ENCODE assay signal across 11 cellular contexts in genomic region chr1:24925082-24925779, GRCh38. TPM values are rescaled to one million over a fixed set of nuclear protein-coding genes. Genes with fewer than 3 reads are reported as not detected.
DNase-seq lines count a peak whose midpoint lies in the region; ATAC-seq, FAIRE-seq and TF ChIP-seq lines count a peak whose summit lies in the region.
"Had no signal": no experiment of that assay in that cellular context is flagged by ENCODE, and none has a peak within 500 bp of the region (broad histone marks: within the 10 kb centered on the region; RNA-seq: fewer than 3 reads in every experiment).

No MANE protein-coding gene starts in this region.

- in situ Hi-C loops in GM12878 (cut with MboI), result no loop called here

- H4K20me1 ChIP-seq in GM12878 (ENCODE audit: control insufficient read depth, insufficient read depth), result peaks cover 10% of the 10 kb centered on the region

- peak; percentile 98 for FAIRE-seq in GM18507 (lab: Jason Lieb, UNC)
- FAIRE-seq in GM12878 (lab: Jason Lieb, UNC), result peak; percentile 7
- FAIRE-seq: HTR-8/SVneo had no signal

- no peaks in the 10 kb centered on the region for H3K27me3 ChIP-seq in GM12878 (replicated peaks in 1 of 2; ENCODE audit: control insufficient read depth in 2 of 2, insufficient read depth in 2 of 2, low read length in 1 of 2)

- peak overlapping the region; percentile 93 for H3K4me2 ChIP-seq in GM12878 (ENCODE audit: control insufficient read depth, insufficient read depth)

- WGBS in GM12878 (ENCODE audit: insufficient coverage, insufficient replicate concordance, low lambda C conversion rate, missing lambda C conversion rate), result 0% methylated on average over 10 of the region's 10 CpGs

- no peak for TF ChIP-seq CTCF in GM12878 (IDR thresholded peaks at IDR 0.05 in 2 of 3, conservative IDR thresholded peaks at IDR 0.05 in 1 of 3; ENCODE audit: control insufficient read depth in 2 of 3, extremely low read depth in 1 of 3, insufficient read depth in 1 of 3, low read depth in 3 of 3, low read length in 3 of 3)

- H3K79me2 ChIP-seq in GM12878 (ENCODE audit: control insufficient read depth, insufficient read depth, low read length), result peaks cover 96% of the 10 kb centered on the region

- BruUV-seq in GM12878 (replicated peaks; lab: Mats Ljungman, UMichigan), result no TSS peak

- no peak for TF ChIP-seq RAD21 in GM12878 (IDR thresholded peaks at IDR 0.05; ENCODE audit: insufficient read depth, low read depth, low read length)

- H3K36me3 ChIP-seq in GM12878 (ENCODE audit: control insufficient read depth in 2 of 2, insufficient read depth in 2 of 2, low read length in 1 of 2), result peaks cover 25 to 34% of the 10 kb centered on the region in 2 experiments

- POLR2A ChIA-PET in GM12878 (lab: Charles Lee), result interaction anchor here (0.6 to 7.2 kb wide), 10 partner anchors 10 to 157 kb away, joined by 3 to 75 read pairs (median 10); no protein-coding TSS in a partner anchor

- intact Hi-C loops in GM12878 (cut with micrococcal nuclease; ENCODE audit: unreplicated experiment), result loop anchor here (5.0 to 10.0 kb wide), 2 partner anchors 177 to 280 kb away; no protein-coding TSS in a partner anchor

- peak; percentile 35 for ATAC-seq in GM12878
- no peak for ATAC-seq in HG03025 (IDR thresholded peaks at IDR 0.05; ENCODE audit: low FRiP score, unreplicated experiment)
- no peak for ATAC-seq in GM21360 (IDR thresholded peaks at IDR 0.05; ENCODE audit: unreplicated experiment)

- CTCF ChIA-PET in GM12878 (lab: Yijun Ruan, JAX), result interaction anchor here (0.8 to 20.9 kb wide), 16 partner anchors 10 to 176 kb away, joined by 3 to 314 read pairs (median 6); no protein-coding TSS in a partner anchor

- SMC1A ChIA-PET in GM12878 (lab: Charles Lee; ENCODE audit: uncharacterized antibody, unreplicated experiment), result interaction anchor here (0.6 to 23.9 kb wide), 13 partner anchors 8 to 174 kb away, joined by 3 to 391 read pairs (median 10); no protein-coding TSS in a partner anchor

- DNase-seq in GM18507 (ENCODE audit: extremely low spot score, insufficient read length, low read depth), result no peak
- peak; percentile 65 to 75 for DNase-seq in activated CD4-positive, alpha-beta T cell treated with anti-CD3 and anti-CD28 coated beads, Interleukin-2, amount 50 U/mL, for 24 hours (ENCODE audit: low read depth in 1 of 2, low spot score in 1 of 2)
- peak; percentile 68 for DNase-seq in GM12878 (ENCODE audit: low read depth, low spot score)
- peak; percentile 67 for DNase-seq in stimulated activated CD8-positive, alpha-beta memory T cell treated with anti-CD3 and anti-CD28 coated beads, Interleukin-12 subunit alpha, Interleukin-12 subunit beta, amount 100 ng/mL, for 24 hours (ENCODE audit: extremely low read depth)
- DNase-seq in SHP77 (lab: John Stamatoyannopoulos, UW), result no peak
- no peak for DNase-seq in SKM-1 (lab: John Stamatoyannopoulos, UW; ENCODE audit: unreplicated experiment)
- DNase-seq: caudate nucleus had no signal

- peak overlapping the region; percentile 99 for H3K4me3 ChIP-seq in GM12878

- H3K9ac ChIP-seq in GM12878 (ENCODE audit: control insufficient read depth, insufficient read depth, low read length), result peak overlapping the region; percentile 86

- RAD21 ChIA-PET in GM12878 (lab: Charles Lee; ENCODE audit: unreplicated experiment), result interaction anchor here (0.8 to 11.2 kb wide), 16 partner anchors 9 to 110 kb away, joined by 3 to 150 read pairs (median 11); no protein-coding TSS in a partner anchor

- peak; percentile 53 to 73; a peak in 3 of 4 replicates for TF ChIP-seq EP300 in GM12878 (IDR thresholded peaks at IDR 0.05; ENCODE audit: borderline replicate concordance in 1 of 2, control insufficient read depth in 1 of 2, low read depth in 2 of 2, low read length in 2 of 2)

- peaks cover 64% of the 10 kb centered on the region for H3K4me1 ChIP-seq in GM12878 (ENCODE audit: control insufficient read depth, insufficient read depth, low read length)

- no peaks in the 10 kb centered on the region for H3K9me3 ChIP-seq in GM12878 (replicated peaks; ENCODE audit: control insufficient read depth, insufficient read depth, low read length)

- H2AFZ ChIP-seq in GM12878 (ENCODE audit: control insufficient read depth, low read depth, low read length), result no peak overlapping the region

- peak; percentile 47; the same call in 1 of the 2 replicates for TF ChIP-seq POLR2A in GM12878 (IDR thresholded peaks at IDR 0.05; ENCODE audit: low read depth, low read length)

- H3K27ac ChIP-seq in GM12878 (ENCODE audit: control insufficient read depth, insufficient read depth), result peak overlapping the region; percentile 89

TF ChIP-seq in GM12878, 131 proteins besides CTCF, POLR2A, EP300 and RAD21 (continues in another document):
- TF ChIP-seq BHLHE40 (IDR thresholded peaks at IDR 0.05; ENCODE audit: borderline replicate concordance in 1 of 2, low read depth in 2 of 2, low read length in 1 of 2) (peak; percentile 63 to 72; a peak in 3 of 4 replicates), RCOR1 (conservative IDR thresholded peaks at IDR 0.05; ENCODE audit: low read depth, low read length) (0 out of 2 replicates have a peak, but pooled peaks have one; percentile 75), SMAD1 (IDR thresholded peaks at IDR 0.05; ENCODE audit: low read depth, partially characterized antibody) (peak; percentile 50), ZNF217 (IDR thresholded peaks at IDR 0.05) (peak; percentile 76; the same call in 1 of the 2 replicates), CHD4 (IDR thresholded peaks at IDR 0.05) (no peak), POLR2AphosphoS2 (IDR thresholded peaks at IDR 0.05; ENCODE audit: low read depth, low read length) (peak; percentile 66; the same call in 1 of the 2 replicates), EGR1 (IDR thresholded peaks at IDR 0.05; ENCODE audit: borderline replicate concordance in 1 of 2, low read depth in 2 of 2, low read length in 2 of 2) (peak; percentile 78 to 98), NR2F1 (conservative IDR thresholded peaks at IDR 0.05) (peak; percentile 63), MEF2B (IDR thresholded peaks at IDR 0.05; ENCODE audit: partially characterized antibody, poor library complexity, severe bottlenecking) (peak; percentile 64), RELA (IDR thresholded peaks at IDR 0.05; ENCODE audit: borderline replicate concordance, partially characterized antibody) (peak; percentile 99), MAX (IDR thresholded peaks at IDR 0.05; ENCODE audit: low read depth, low read length) (no peak), EED (IDR thresholded peaks at IDR 0.05; ENCODE audit: low read depth) (peak; percentile 93), ZNF687 (IDR thresholded peaks at IDR 0.05) (peak; percentile 39; the same call in 1 of the 2 replicates)

RNA-seq across cellular contexts. Expression of gene RUNX3, which starts 4.8 kb away (rescaled TPM):
- total RNA-seq in GM12878 (2013; cell fraction: nucleolus; rRNA removed), result 101 and 106 TPM in 2 replicates
- 25.8 and 33.5 TPM in 2 replicates for total RNA-seq in GM12878 (2014; rRNA removed)
- 18.4 and 19.0 TPM in 2 replicates for total RNA-seq in GM12878 (2014; rRNA removed; fragmentation: Illumina TruSeq; extraction: Trizol)
- total RNA-seq in GM12878 (2021), result 148 and 151 TPM in 2 replicates
- polyA plus RNA-seq in GM12878 (2011; ENCODE audit: low read depth), result 44.1 TPM
- 15.0 and 25.8 TPM in 2 replicates for polyA plus RNA-seq in GM12878 (2011; rRNA removed)
- polyA plus RNA-seq in GM12878 (2011; cell fraction: cytosol; rRNA removed), result 45.6 and 51.9 TPM in 2 replicates
- 72.8 and 112 TPM in 2 replicates for polyA plus RNA-seq in GM12878 (2011; cell fraction: nucleus; rRNA removed)
- 91.6 and 104 TPM in 2 replicates for polyA plus RNA-seq in GM12878 (2012)
- polyA plus RNA-seq in GM12878 (2014; fragmentation: Illumina TruSeq; extraction: Trizol), result 48.8 and 61.7 TPM in 2 replicates
- 10 to 100 TPM; 21.6 to 26.3 TPM for polyA plus RNA-seq in GM12878 (2014; fragmentation: Nextera tagmentation; extraction: Ambion mirVana)
- 64.7 and 79.6 TPM in 2 replicates for polyA plus RNA-seq in GM12878 (2014; rRNA removed)
- 10 to 100 TPM; 29.3 to 34.0 TPM for polyA plus RNA-seq in GM12878 (2016; fragmentation: Nextera tagmentation; extraction: Ambion mirVana)
- polyA minus RNA-seq in GM12878 (2011; rRNA and poly(A)+ RNA removed), result 20.0 and 31.7 TPM in 2 replicates
- 30.6 and 47.6 TPM in 2 replicates for polyA minus RNA-seq in GM12878 (2011; cell fraction: cytosol; rRNA and poly(A)+ RNA removed)
- polyA minus RNA-seq in GM12878 (2011; cell fraction: nucleus; rRNA and poly(A)+ RNA removed), result 30.8 and 46.2 TPM in 2 replicates
- total RNA-seq: osteocyte had no signal

Comparison
In these comparisons a context has a peak if more than half of its experiments do, and no peak if none do; other contexts are left out.
1. DNase-seq: peak in activated CD4-positive, alpha-beta T cell treated with anti-CD3 and anti-CD28 coated beads, Interleukin-2, amount 50 U/mL, for 24 hours (2 of 2), GM12878 (single experiment) and stimulated activated CD8-positive, alpha-beta memory T cell treated with anti-CD3 and anti-CD28 coated beads, Interleukin-12 subunit alpha, Interleukin-12 subunit beta, amount 100 ng/mL, for 24 hours (single experiment); none in GM18507 (single experiment), SHP77 (0 of 2) and SKM-1 (single experiment).